30 cellular contexts compared by ENCODE assay signal in genomic region chr12:62217466-62218194, GRCh38.
"Had no signal": no experiment of that assay in that cellular context is flagged by ENCODE, and none has a peak within 500 bp of the region (broad histone marks: within the 10 kb centered on the region; RNA-seq: fewer than 3 reads in every experiment).

No MANE protein-coding gene starts in this region.

- DNase-seq: activated B cell treated with CpG ODN at 0.5 μM for 24 hours; activated CD4-positive, alpha-beta T cell treated with anti-CD3 and anti-CD28 coated beads for 48 hours; activated CD4-positive, alpha-beta T cell treated with anti-CD3 and anti-CD28 coated beads, Interleukin-2, amount 50 U/mL, for 1 hour; activated CD4-positive, alpha-beta T cell treated with anti-CD3 and anti-CD28 coated beads, Interleukin-2, amount 50 U/mL, for 48 hours; activated CD8-positive, alpha-beta memory T cell treated with anti-CD3 and anti-CD28 coated beads for 24 hours; activated CD8-positive, alpha-beta T cell treated with anti-CD3 and anti-CD28 coated beads for 36 hours; activated effector memory CD4-positive, alpha-beta T cell treated with Interleukin-2 at 50 U/mL for 16 hours; activated naive CD4-positive, alpha-beta T cell treated with anti-CD3 and anti-CD28 coated beads for 36 hours; activated naive CD8-positive, alpha-beta T cell treated with anti-CD3 and anti-CD28 coated beads for 36 hours; activated naive CD8-positive, alpha-beta T cell treated with anti-CD3 and anti-CD28 coated beads, Interleukin-2, amount 50 U/mL, for 24 hours; activated T-cell treated with anti-CD3 and anti-CD28 coated beads, Interleukin-2, amount 50 U/mL, for 4 hours; adrenal gland; amygdala; aorta; body of pancreas; caudate nucleus; cortex of kidney; dorsolateral prefrontal cortex; effector memory CD4-positive, alpha-beta T cell; endodermal cell; foreskin fibroblast; head of caudate nucleus; T-helper 17 cell; T1000; WERI-Rb-1 had no signal

- H3K4me1 Mint-ChIP-seq: activated T-helper 17 cell treated with anti-CD3 and anti-CD28 coated beads, Interleukin-2, amount 50 U/mL, for 72 hours; endodermal cell; T-helper 17 cell had no signal

- H3K27ac Mint-ChIP-seq: activated B cell treated with CpG ODN at 0.5 μM for 24 hours; activated CD8-positive, alpha-beta T cell treated with anti-CD3 and anti-CD28 coated beads for 36 hours; activated naive CD4-positive, alpha-beta T cell treated with anti-CD3 and anti-CD28 coated beads for 36 hours; activated naive CD4-positive, alpha-beta T cell treated with anti-CD3 and anti-CD28 coated beads, Interleukin-2, amount 50 U/mL, for 24 hours; activated naive CD8-positive, alpha-beta T cell treated with anti-CD3 and anti-CD28 coated beads for 36 hours; activated naive CD8-positive, alpha-beta T cell treated with anti-CD3 and anti-CD28 coated beads, Interleukin-2, amount 50 U/mL, for 24 hours; activated T-helper 17 cell treated with anti-CD3 and anti-CD28 coated beads, Interleukin-2, amount 50 U/mL, for 72 hours; endodermal cell; T-helper 17 cell; T-helper 2 cell treated with Interferon-gamma antibody and Interleukin-4, amounts not matched to agents 5 μg/mL and 100 μg/mL, for 36 hours had no signal

- H3K4me3 Mint-ChIP-seq: activated B cell treated with CpG ODN at 0.5 μM for 24 hours; activated CD8-positive, alpha-beta T cell treated with anti-CD3 and anti-CD28 coated beads for 36 hours; activated naive CD4-positive, alpha-beta T cell treated with anti-CD3 and anti-CD28 coated beads for 36 hours; activated naive CD4-positive, alpha-beta T cell treated with anti-CD3 and anti-CD28 coated beads, Interleukin-2, amount 50 U/mL, for 24 hours; activated naive CD8-positive, alpha-beta T cell treated with anti-CD3 and anti-CD28 coated beads for 36 hours; activated naive CD8-positive, alpha-beta T cell treated with anti-CD3 and anti-CD28 coated beads, Interleukin-2, amount 50 U/mL, for 24 hours; activated T-cell treated with anti-CD3 and anti-CD28 coated beads, Interleukin-2, amount 50 U/mL, for 4 hours; activated T-helper 17 cell treated with anti-CD3 and anti-CD28 coated beads, Interleukin-2, amount 50 U/mL, for 72 hours; endodermal cell; T-helper 17 cell; T-helper 2 cell treated with Interferon-gamma antibody and Interleukin-4, amounts not matched to agents 5 μg/mL and 100 μg/mL, for 36 hours had no signal

- H3K9me3 Mint-ChIP-seq: activated B cell treated with CpG ODN at 0.5 μM for 24 hours; activated CD8-positive, alpha-beta T cell treated with anti-CD3 and anti-CD28 coated beads for 36 hours; activated naive CD4-positive, alpha-beta T cell treated with anti-CD3 and anti-CD28 coated beads, Interleukin-2, amount 50 U/mL, for 24 hours; activated T-helper 17 cell treated with anti-CD3 and anti-CD28 coated beads, Interleukin-2, amount 50 U/mL, for 72 hours; endodermal cell; T-helper 2 cell treated with Interferon-gamma antibody and Interleukin-4, amounts not matched to agents 5 μg/mL and 100 μg/mL, for 36 hours had no signal

- H3K27me3 ChIP-seq: adrenal gland, body of pancreas, dorsolateral prefrontal cortex had no signal

- ATAC-seq: activated CD4-positive, CD25-positive, alpha-beta regulatory T cell treated with anti-CD3 and anti-CD28 coated beads, Interleukin-2, amount 50 U/mL, for 24 hours; activated CD8-positive, alpha-beta T cell treated with anti-CD3 and anti-CD28 coated beads for 36 hours; activated naive CD8-positive, alpha-beta T cell treated with anti-CD3 and anti-CD28 coated beads, Interleukin-2, amount 50 U/mL, for 24 hours; activated T-cell treated with anti-CD3 and anti-CD28 coated beads, Interleukin-2, amount 50 U/mL, for 4 hours; activated T-helper 17 cell treated with anti-CD3 and anti-CD28 coated beads, Interleukin-2, amount 50 U/mL, for 72 hours; body of pancreas; esophagus mucosa; T-helper 17 cell had no signal

- H3K36me3 Mint-ChIP-seq: activated naive CD4-positive, alpha-beta T cell treated with anti-CD3 and anti-CD28 coated beads, Interleukin-2, amount 50 U/mL, for 24 hours; activated naive CD8-positive, alpha-beta T cell treated with anti-CD3 and anti-CD28 coated beads for 36 hours had no signal

- H3K27ac ChIP-seq: adrenal gland, body of pancreas, dorsolateral prefrontal cortex, WERI-Rb-1 had no signal

- H3K27me3 Mint-ChIP-seq: activated CD8-positive, alpha-beta T cell treated with anti-CD3 and anti-CD28 coated beads for 36 hours; activated naive CD4-positive, alpha-beta T cell treated with anti-CD3 and anti-CD28 coated beads, Interleukin-2, amount 50 U/mL, for 24 hours; activated naive CD8-positive, alpha-beta T cell treated with anti-CD3 and anti-CD28 coated beads for 36 hours; activated naive CD8-positive, alpha-beta T cell treated with anti-CD3 and anti-CD28 coated beads, Interleukin-2, amount 50 U/mL, for 24 hours; activated T-helper 17 cell treated with anti-CD3 and anti-CD28 coated beads, Interleukin-2, amount 50 U/mL, for 72 hours had no signal

- H3K4me3 ChIP-seq: adrenal gland, body of pancreas, dorsolateral prefrontal cortex had no signal
